1 cellular context compared by ENCODE assay signal in genomic region chr2:166344286-166345113, GRCh38.
TF ChIP-seq lines count a peak whose summit lies in the region.

No MANE protein-coding gene starts in this region.

TF ChIP-seq in GM23338, 12 proteins besides CTCF, POLR2A, EP300 and RAD21 (continued from another document):
- no peak for TF ChIP-seq ZNF462 (CRISPR knock-in tag; IDR thresholded peaks at IDR 0.05)
- no peak for TF ChIP-seq ZNF114 (CRISPR knock-in tag; IDR thresholded peaks at IDR 0.05)
